Comparison of ENCODE assay signal across 21 cellular contexts in the genomic region with DNA sequence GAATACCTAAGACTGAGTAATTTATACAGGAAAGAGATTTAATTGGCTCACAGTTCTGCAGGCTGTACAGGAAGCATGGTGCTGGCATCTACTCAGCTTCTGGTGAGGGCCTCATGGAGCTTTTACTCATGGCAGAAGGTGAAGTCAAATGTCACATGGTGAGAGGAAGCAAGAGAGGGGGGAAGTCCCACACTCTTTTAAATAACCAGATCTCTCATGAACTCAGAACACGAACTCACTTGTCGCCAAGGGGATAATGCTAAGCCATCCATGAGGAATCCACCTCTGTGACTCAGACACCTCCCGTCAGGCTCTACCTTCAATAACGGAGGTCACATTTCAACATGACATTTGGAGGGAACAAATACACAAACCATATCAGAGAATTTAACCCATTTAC. TPM values are rescaled to one million over a fixed set of nuclear protein-coding genes. Genes with fewer than 3 reads are reported as not detected.
DNase-seq lines count a peak whose midpoint lies in the region; ATAC-seq and TF ChIP-seq lines count a peak whose summit lies in the region.
"Had no signal": no experiment of that assay in that cellular context is flagged by ENCODE, and none has a peak within 500 bp of the region (broad histone marks: within the 10 kb centered on the region; RNA-seq: fewer than 3 reads in every experiment).

No MANE protein-coding gene starts in this region.

- ATAC-seq in stimulated activated naive CD8-positive, alpha-beta T cell treated with anti-CD3 and anti-CD28 coated beads, Interleukin-15, Interleukin-2, amounts not matched to agents 100 U/mL and 50 U/mL, for 24 hours = peak; percentile 50
- no peak for ATAC-seq in stimulated activated naive CD8-positive, alpha-beta T cell treated with anti-CD3 and anti-CD28 coated beads, Interleukin-15, amount 100 ng/mL, for 72 hours
- no peak for ATAC-seq in activated B cell treated with CpG ODN at 0.5 μM for 24 hours (ENCODE audit: low read depth)
- ATAC-seq: sciatic nerve; stimulated activated memory B cell treated with anti-CD40 and anti-IgM and Interleukin-4, amounts not matched to agents 10 μg/mL and 1 μg/mL and 100 μg/mL, for 72 hours had no signal

- no peak for TF ChIP-seq CTCF in activated B cell treated with CpG ODN at 0.5 μM for 24 hours (IDR thresholded peaks at IDR 0.05)

- CTCF ChIA-PET in activated B cell treated with CpG ODN at 0.5 μM for 24 hours (lab: Charles Lee) = interaction anchor here (1.2 to 4.3 kb wide), 6 partner anchors 10 to 277 kb away, joined by 3 to 46 read pairs (median 18); no protein-coding TSS in a partner anchor

- POLR2A ChIA-PET in activated B cell treated with CpG ODN at 0.5 μM for 24 hours (lab: Charles Lee) = interaction anchor here (0.7 kb wide), 1 partner anchor 61 kb away, joined by 4 read pairs; no protein-coding TSS in a partner anchor

- H3K4me1 Mint-ChIP-seq in stimulated activated naive CD8-positive, alpha-beta T cell treated with anti-CD3 and anti-CD28 coated beads, Interleukin-15, amount 100 ng/mL, for 72 hours = peaks cover 73% of the 10 kb centered on the region
- H3K4me1 Mint-ChIP-seq in activated B cell treated with CpG ODN at 0.5 μM for 24 hours = peaks cover 13% of the 10 kb centered on the region

- H3K36me3 Mint-ChIP-seq in activated B cell treated with CpG ODN at 0.5 μM for 24 hours (ENCODE audit: low read depth) = peaks cover 73% of the 10 kb centered on the region

- H3K4me3 Mint-ChIP-seq in stimulated activated naive CD8-positive, alpha-beta T cell treated with anti-CD3 and anti-CD28 coated beads, Interleukin-15, amount 100 ng/mL, for 72 hours = no peak overlapping the region
- H3K4me3 Mint-ChIP-seq in activated B cell treated with CpG ODN at 0.5 μM for 24 hours = no peak overlapping the region
- H3K4me3 Mint-ChIP-seq: activated CD4-positive, alpha-beta memory T cell treated with anti-CD3 and anti-CD28 coated beads for 36 hours; stimulated activated memory B cell treated with anti-CD40 and anti-IgM and Interleukin-4, amounts not matched to agents 10 μg/mL and 1 μg/mL and 100 μg/mL, for 72 hours had no signal

- no peaks in the 10 kb centered on the region for H3K27me3 Mint-ChIP-seq in stimulated activated naive CD8-positive, alpha-beta T cell treated with anti-CD3 and anti-CD28 coated beads, Interleukin-15, amount 100 ng/mL, for 72 hours
- no peaks in the 10 kb centered on the region for H3K27me3 Mint-ChIP-seq in activated B cell treated with CpG ODN at 0.5 μM for 24 hours
- H3K27me3 Mint-ChIP-seq: activated CD4-positive, alpha-beta memory T cell treated with anti-CD3 and anti-CD28 coated beads for 36 hours; stimulated activated memory B cell treated with anti-CD40 and anti-IgM and Interleukin-4, amounts not matched to agents 10 μg/mL and 1 μg/mL and 100 μg/mL, for 72 hours had no signal

- intact Hi-C loops in activated B cell treated with CpG ODN at 0.5 μM for 24 hours (cut with micrococcal nuclease) = no loop called here

- peaks cover 5 to 17% of the 10 kb centered on the region in 2 donors for H3K9me3 Mint-ChIP-seq in stimulated activated naive CD8-positive, alpha-beta T cell treated with anti-CD3 and anti-CD28 coated beads, Interleukin-15, amount 100 ng/mL, for 72 hours
- no peaks in the 10 kb centered on the region for H3K9me3 Mint-ChIP-seq in activated B cell treated with CpG ODN at 0.5 μM for 24 hours
- H3K9me3 Mint-ChIP-seq: activated CD4-positive, alpha-beta memory T cell treated with anti-CD3 and anti-CD28 coated beads for 36 hours had no signal

- DNase-seq in stimulated activated naive CD8-positive, alpha-beta T cell treated with anti-CD3 and anti-CD28 coated beads, Interleukin-15, Interleukin-2, amounts not matched to agents 100 U/mL and 50 U/mL, for 24 hours = no peak
- no peak for DNase-seq in stimulated activated naive CD8-positive, alpha-beta T cell treated with anti-CD3 and anti-CD28 coated beads, Interleukin-15, amount 100 ng/mL, for 72 hours
- DNase-seq in activated B cell treated with CpG ODN at 0.5 μM for 24 hours (no peak), iris pigment epithelial cell (ENCODE audit: low read depth) (peak; percentile 17), NCI-H82 treated with DMSO at 0.1 percent for 48 hours (lab: John Stamatoyannopoulos, UW; ENCODE audit: unreplicated experiment) (no peak), NCI-H774 (lab: John Stamatoyannopoulos, UW) (no peak), NCI-H1436 treated with DMSO at 0.1 percent for 48 hours (lab: John Stamatoyannopoulos, UW) (no peak)
- no peak for DNase-seq in stimulated activated CD4-positive, alpha-beta T cell treated with anti-CD3 and anti-CD28 coated beads, Interleukin-2, amount 100 ng/mL, for 24 hours
- DNase-seq: activated CD4-positive, alpha-beta memory T cell treated with anti-CD3 and anti-CD28 coated beads for 36 hours; activated effector memory CD4-positive, alpha-beta T cell treated with Interleukin-2 at 50 U/mL for 16 hours; COR-L47; DND-41; effector memory CD4-positive, alpha-beta T cell; esophagus squamous epithelium; GM23248; mesenchymal stem cell; NCI-H2029 treated with DMSO at 0.1 percent for 48 hours; stimulated activated CD4-positive, alpha-beta T cell treated with anti-CD3 and anti-CD28 coated beads, Interleukin-4, amount 100 ng/mL, for 4 hours; testis had no signal

- no peak overlapping the region for H3K27ac Mint-ChIP-seq in stimulated activated naive CD8-positive, alpha-beta T cell treated with anti-CD3 and anti-CD28 coated beads, Interleukin-15, amount 100 ng/mL, for 72 hours
- H3K27ac Mint-ChIP-seq in activated B cell treated with CpG ODN at 0.5 μM for 24 hours = peak overlapping the region; percentile 13
- H3K27ac Mint-ChIP-seq: activated CD4-positive, alpha-beta memory T cell treated with anti-CD3 and anti-CD28 coated beads for 36 hours; stimulated activated memory B cell treated with anti-CD40 and anti-IgM and Interleukin-4, amounts not matched to agents 10 μg/mL and 1 μg/mL and 100 μg/mL, for 72 hours had no signal

RNA-seq across cellular contexts. Expression of a gene that starts 42.2 kb away (rescaled TPM):
- total RNA-seq in activated B cell treated with CpG ODN at 0.5 μM for 24 hours = 27.1 and 34.9 TPM in 2 replicates
